In the genomic region with DNA sequence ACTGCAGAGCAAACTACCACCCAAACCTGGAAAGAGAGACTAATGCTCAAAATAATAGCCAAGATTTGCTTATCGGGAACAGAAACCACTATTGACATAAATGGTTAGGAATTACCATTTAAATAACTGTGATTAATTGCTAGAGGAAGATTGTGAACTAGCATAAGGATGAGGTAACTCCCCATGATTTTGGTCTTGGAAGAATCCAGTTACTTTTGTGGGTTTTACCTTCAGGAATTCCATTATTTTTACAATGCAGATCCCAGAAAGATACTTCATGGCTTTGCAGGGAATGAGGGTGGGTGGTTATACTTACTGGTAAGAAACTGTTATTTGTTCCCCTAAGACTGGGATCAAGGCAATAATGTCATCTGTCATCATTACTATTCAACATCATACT, we compare ENCODE assay signal across 1 cellular context.
TF ChIP-seq lines count a peak whose summit lies in the region.

No MANE protein-coding gene starts in this region.

TF ChIP-seq in H1, 55 proteins besides CTCF, POLR2A, EP300 and RAD21:
- no peak for TF ChIP-seq BRCA1 (IDR thresholded peaks at IDR 0.05; ENCODE audit: low read depth, low read length)
- TF ChIP-seq RNF2 (IDR thresholded peaks at IDR 0.05; ENCODE audit: borderline replicate concordance, low read depth, low read length, missing control alignments, poor library complexity, severe bottlenecking): no peak
- TF ChIP-seq CREB1 (IDR thresholded peaks at IDR 0.05): no peak
- TF ChIP-seq JUN (IDR thresholded peaks at IDR 0.05; ENCODE audit: low read depth, low read length): no peak
- no peak for TF ChIP-seq TAF1 (IDR thresholded peaks at IDR 0.05; ENCODE audit: low read depth, low read length)
- TF ChIP-seq FOSL1 (IDR thresholded peaks at IDR 0.05; ENCODE audit: insufficient read depth, low read depth, low read length): no peak
- no peak for TF ChIP-seq MAFK (IDR thresholded peaks at IDR 0.05; ENCODE audit: low read depth, low read length)
- no peak for TF ChIP-seq POLR2AphosphoS5 (IDR thresholded peaks at IDR 0.05; ENCODE audit: low read depth, low read length)
- no peak for TF ChIP-seq SIRT6 (IDR thresholded peaks at IDR 0.05; ENCODE audit: low read length)
- TF ChIP-seq, protein P1, sequence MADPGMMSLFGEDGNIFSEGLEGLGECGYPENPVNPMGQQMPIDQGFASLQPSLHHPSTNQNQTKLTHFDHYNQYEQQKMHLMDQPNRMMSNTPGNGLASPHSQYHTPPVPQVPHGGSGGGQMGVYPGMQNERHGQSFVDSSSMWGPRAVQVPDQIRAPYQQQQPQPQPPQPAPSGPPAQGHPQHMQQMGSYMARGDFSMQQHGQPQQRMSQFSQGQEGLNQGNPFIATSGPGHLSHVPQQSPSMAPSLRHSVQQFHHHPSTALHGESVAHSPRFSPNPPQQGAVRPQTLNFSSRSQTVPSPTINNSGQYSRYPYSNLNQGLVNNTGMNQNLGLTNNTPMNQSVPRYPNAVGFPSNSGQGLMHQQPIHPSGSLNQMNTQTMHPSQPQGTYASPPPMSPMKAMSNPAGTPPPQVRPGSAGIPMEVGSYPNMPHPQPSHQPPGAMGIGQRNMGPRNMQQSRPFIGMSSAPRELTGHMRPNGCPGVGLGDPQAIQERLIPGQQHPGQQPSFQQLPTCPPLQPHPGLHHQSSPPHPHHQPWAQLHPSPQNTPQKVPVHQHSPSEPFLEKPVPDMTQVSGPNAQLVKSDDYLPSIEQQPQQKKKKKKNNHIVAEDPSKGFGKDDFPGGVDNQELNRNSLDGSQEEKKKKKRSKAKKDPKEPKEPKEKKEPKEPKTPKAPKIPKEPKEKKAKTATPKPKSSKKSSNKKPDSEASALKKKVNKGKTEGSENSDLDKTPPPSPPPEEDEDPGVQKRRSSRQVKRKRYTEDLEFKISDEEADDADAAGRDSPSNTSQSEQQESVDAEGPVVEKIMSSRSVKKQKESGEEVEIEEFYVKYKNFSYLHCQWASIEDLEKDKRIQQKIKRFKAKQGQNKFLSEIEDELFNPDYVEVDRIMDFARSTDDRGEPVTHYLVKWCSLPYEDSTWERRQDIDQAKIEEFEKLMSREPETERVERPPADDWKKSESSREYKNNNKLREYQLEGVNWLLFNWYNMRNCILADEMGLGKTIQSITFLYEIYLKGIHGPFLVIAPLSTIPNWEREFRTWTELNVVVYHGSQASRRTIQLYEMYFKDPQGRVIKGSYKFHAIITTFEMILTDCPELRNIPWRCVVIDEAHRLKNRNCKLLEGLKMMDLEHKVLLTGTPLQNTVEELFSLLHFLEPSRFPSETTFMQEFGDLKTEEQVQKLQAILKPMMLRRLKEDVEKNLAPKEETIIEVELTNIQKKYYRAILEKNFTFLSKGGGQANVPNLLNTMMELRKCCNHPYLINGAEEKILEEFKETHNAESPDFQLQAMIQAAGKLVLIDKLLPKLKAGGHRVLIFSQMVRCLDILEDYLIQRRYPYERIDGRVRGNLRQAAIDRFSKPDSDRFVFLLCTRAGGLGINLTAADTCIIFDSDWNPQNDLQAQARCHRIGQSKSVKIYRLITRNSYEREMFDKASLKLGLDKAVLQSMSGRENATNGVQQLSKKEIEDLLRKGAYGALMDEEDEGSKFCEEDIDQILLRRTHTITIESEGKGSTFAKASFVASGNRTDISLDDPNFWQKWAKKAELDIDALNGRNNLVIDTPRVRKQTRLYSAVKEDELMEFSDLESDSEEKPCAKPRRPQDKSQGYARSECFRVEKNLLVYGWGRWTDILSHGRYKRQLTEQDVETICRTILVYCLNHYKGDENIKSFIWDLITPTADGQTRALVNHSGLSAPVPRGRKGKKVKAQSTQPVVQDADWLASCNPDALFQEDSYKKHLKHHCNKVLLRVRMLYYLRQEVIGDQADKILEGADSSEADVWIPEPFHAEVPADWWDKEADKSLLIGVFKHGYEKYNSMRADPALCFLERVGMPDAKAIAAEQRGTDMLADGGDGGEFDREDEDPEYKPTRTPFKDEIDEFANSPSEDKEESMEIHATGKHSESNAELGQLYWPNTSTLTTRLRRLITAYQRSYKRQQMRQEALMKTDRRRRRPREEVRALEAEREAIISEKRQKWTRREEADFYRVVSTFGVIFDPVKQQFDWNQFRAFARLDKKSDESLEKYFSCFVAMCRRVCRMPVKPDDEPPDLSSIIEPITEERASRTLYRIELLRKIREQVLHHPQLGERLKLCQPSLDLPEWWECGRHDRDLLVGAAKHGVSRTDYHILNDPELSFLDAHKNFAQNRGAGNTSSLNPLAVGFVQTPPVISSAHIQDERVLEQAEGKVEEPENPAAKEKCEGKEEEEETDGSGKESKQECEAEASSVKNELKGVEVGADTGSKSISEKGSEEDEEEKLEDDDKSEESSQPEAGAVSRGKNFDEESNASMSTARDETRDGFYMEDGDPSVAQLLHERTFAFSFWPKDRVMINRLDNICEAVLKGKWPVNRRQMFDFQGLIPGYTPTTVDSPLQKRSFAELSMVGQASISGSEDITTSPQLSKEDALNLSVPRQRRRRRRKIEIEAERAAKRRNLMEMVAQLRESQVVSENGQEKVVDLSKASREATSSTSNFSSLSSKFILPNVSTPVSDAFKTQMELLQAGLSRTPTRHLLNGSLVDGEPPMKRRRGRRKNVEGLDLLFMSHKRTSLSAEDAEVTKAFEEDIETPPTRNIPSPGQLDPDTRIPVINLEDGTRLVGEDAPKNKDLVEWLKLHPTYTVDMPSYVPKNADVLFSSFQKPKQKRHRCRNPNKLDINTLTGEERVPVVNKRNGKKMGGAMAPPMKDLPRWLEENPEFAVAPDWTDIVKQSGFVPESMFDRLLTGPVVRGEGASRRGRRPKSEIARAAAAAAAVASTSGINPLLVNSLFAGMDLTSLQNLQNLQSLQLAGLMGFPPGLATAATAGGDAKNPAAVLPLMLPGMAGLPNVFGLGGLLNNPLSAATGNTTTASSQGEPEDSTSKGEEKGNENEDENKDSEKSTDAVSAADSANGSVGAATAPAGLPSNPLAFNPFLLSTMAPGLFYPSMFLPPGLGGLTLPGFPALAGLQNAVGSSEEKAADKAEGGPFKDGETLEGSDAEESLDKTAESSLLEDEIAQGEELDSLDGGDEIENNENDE (IDR thresholded peaks at IDR 0.05; ENCODE audit: insufficient replicate concordance, low read length): no peak
- TF ChIP-seq TAF7 (optimal IDR thresholded peaks at IDR 0.05; ENCODE audit: borderline replicate concordance, low read depth, low read length): no peak
- no peak for TF ChIP-seq POU5F1 (IDR thresholded peaks at IDR 0.05; ENCODE audit: low read depth, low read length)
- TF ChIP-seq, protein P2, sequence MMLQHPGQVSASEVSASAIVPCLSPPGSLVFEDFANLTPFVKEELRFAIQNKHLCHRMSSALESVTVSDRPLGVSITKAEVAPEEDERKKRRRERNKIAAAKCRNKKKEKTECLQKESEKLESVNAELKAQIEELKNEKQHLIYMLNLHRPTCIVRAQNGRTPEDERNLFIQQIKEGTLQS (IDR thresholded peaks at IDR 0.05; ENCODE audit: insufficient read depth, low read depth, low read length): no peak
- no peak for TF ChIP-seq ZNF274 (IDR thresholded peaks at IDR 0.05; ENCODE audit: borderline replicate concordance, extremely low read depth, low read length)
- no peak for TF ChIP-seq HDAC2 (IDR thresholded peaks at IDR 0.05; ENCODE audit: borderline replicate concordance in 1 of 2, low read depth in 2 of 2, low read length in 2 of 2)
- no peak for TF ChIP-seq TBP (IDR thresholded peaks at IDR 0.05; ENCODE audit: low read depth, low read length)
